Comparison of ENCODE assay signal across 23 cellular contexts in the genomic region with DNA sequence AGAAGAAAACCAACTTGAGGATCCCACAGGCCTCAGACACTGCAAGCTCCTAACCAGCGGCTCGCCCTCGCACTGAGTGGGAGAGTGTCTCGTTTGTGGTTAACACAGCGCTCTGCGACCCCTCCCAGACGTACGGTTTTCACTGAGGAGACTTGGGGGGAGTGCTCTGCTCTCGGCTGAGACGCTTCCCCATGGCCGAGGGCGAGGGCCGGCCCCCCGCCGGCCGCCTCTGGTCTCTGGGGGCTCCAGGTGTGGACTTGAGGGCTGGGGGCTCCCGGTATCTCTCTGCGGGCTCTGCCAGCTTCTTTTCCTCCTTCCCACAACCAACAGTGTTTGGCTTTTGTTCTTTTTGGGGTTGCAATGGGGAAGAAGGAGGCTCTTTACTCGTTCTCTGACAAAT.
DNase-seq lines count a peak whose midpoint lies in the region; ATAC-seq and TF ChIP-seq lines count a peak whose summit lies in the region.
"Had no signal": no experiment of that assay in that cellular context is flagged by ENCODE, and none has a peak within 500 bp of the region (broad histone marks: within the 10 kb centered on the region; RNA-seq: fewer than 3 reads in every experiment).

No MANE protein-coding gene starts in this region.

- POLR2A ChIA-PET in activated CD8-positive, alpha-beta T cell treated with anti-CD3 and anti-CD28 coated beads for 36 hours (lab: Charles Lee), result interaction anchor here (0.5 kb wide), 1 partner anchor 93 kb away, joined by 3 read pairs; no protein-coding TSS in a partner anchor
- POLR2A ChIA-PET in activated CD8-positive, alpha-beta T cell treated with anti-CD3 and anti-CD28 coated beads, Interleukin-2, amount 10 ng/mL, durations not matched to agents 7 days and 5 days (lab: Charles Lee), result no interaction called here

- H3K79me2 ChIP-seq in DND-41 (ENCODE audit: insufficient read depth, low read length), result no peaks in the 10 kb centered on the region

- peaks cover 50% of the 10 kb centered on the region for H3K36me3 Mint-ChIP-seq in activated CD8-positive, alpha-beta T cell treated with anti-CD3 and anti-CD28 coated beads for 36 hours (ENCODE audit: low read depth)
- peaks cover 65% of the 10 kb centered on the region for H3K36me3 Mint-ChIP-seq in activated CD8-positive, alpha-beta T cell treated with anti-CD3 and anti-CD28 coated beads, Interleukin-2, amount 10 ng/mL, durations not matched to agents 7 days and 5 days (ENCODE audit: low read depth)

- no peak for DNase-seq in activated CD8-positive, alpha-beta T cell treated with anti-CD3 and anti-CD28 coated beads for 36 hours
- DNase-seq in activated CD8-positive, alpha-beta T cell treated with anti-CD3 and anti-CD28 coated beads, Interleukin-2, amount 10 ng/mL, durations not matched to agents 7 days and 5 days, result no peak
- DNase-seq in DND-41, result no peak
- peak; percentile 29 for DNase-seq in esophagus muscularis mucosa (ENCODE audit: extremely low spot score)
- no peak for DNase-seq in psoas muscle
- DNase-seq in cardiac septum (ENCODE audit: low spot score), result no peak
- DNase-seq: 8988T; ACHN; CD4-positive, CD25-positive, alpha-beta regulatory T cell; H7; KG1; MG63; NCI-H1105 treated with DMSO at 0.1 percent for 48 hours; NCI-H146; NCI-H2029; NCI-H446; NCI-H524 treated with DMSO at 0.1 percent for 48 hours; NCI-H774; SIG-M5 had no signal

- H3K4me3 ChIP-seq in DND-41 (ENCODE audit: low read depth in 1 of 2, low read length in 2 of 2), result no peak overlapping the region
- H3K4me3 ChIP-seq in esophagus muscularis mucosa, result no peak overlapping the region
- H3K4me3 ChIP-seq in psoas muscle, result no peak overlapping the region
- H3K4me3 ChIP-seq: BLaER1, GM23248, MG63 had no signal

- H3K4me1 ChIP-seq in DND-41 (ENCODE audit: insufficient read depth, low read length) (0 out of 2 replicates have a peak, but pooled peaks cover 2% of the 10 kb centered on the region), esophagus muscularis mucosa (peaks cover 0 to 11% (median 3%) of the 10 kb centered on the region in 4 donors), psoas muscle (peaks cover 10% of the 10 kb centered on the region)

- intact Hi-C loops in activated CD8-positive, alpha-beta T cell treated with anti-CD3 and anti-CD28 coated beads for 36 hours (cut with micrococcal nuclease), result no loop called here
- intact Hi-C loops in esophagus muscularis mucosa (cut with DNase I) (no loop called here), psoas muscle (cut with DNase I) (no loop called here), cardiac septum (cut with DNase I) (loop anchor here (10.0 kb wide), 1 partner anchor 122 kb away; a partner anchor contains a TSS)

- no peak overlapping the region for H2AFZ ChIP-seq in DND-41 (ENCODE audit: low read depth, low read length)
- H2AFZ ChIP-seq: GM23248 had no signal

- H3K27me3 Mint-ChIP-seq in activated CD8-positive, alpha-beta T cell treated with anti-CD3 and anti-CD28 coated beads for 36 hours, result no peaks in the 10 kb centered on the region
- no peaks in the 10 kb centered on the region for H3K27me3 Mint-ChIP-seq in activated CD8-positive, alpha-beta T cell treated with anti-CD3 and anti-CD28 coated beads, Interleukin-2, amount 10 ng/mL, durations not matched to agents 7 days and 5 days (ENCODE audit: low read depth)
- H3K27me3 Mint-ChIP-seq: CD4-positive, CD25-positive, alpha-beta regulatory T cell had no signal

- peaks cover 93% of the 10 kb centered on the region for H3K36me3 ChIP-seq in DND-41 (ENCODE audit: insufficient read depth, low read length)
- H3K36me3 ChIP-seq in esophagus muscularis mucosa, result peaks cover 63 to 97% (median 83%) of the 10 kb centered on the region in 4 donors
- peaks cover 4 to 96% of the 10 kb centered on the region in 2 donors for H3K36me3 ChIP-seq in psoas muscle (ENCODE audit: insufficient read depth in 1 of 2, low read depth in 1 of 2)

- no peak overlapping the region for H3K4me2 ChIP-seq in DND-41 (ENCODE audit: insufficient read depth, low read length)
- H3K4me2 ChIP-seq: BLaER1 had no signal

- TF ChIP-seq CTCF in activated CD8-positive, alpha-beta T cell treated with anti-CD3 and anti-CD28 coated beads for 36 hours (IDR thresholded peaks at IDR 0.05), result no peak
- no peak for TF ChIP-seq CTCF in DND-41 (IDR thresholded peaks at IDR 0.05; ENCODE audit: borderline replicate concordance, extremely low read depth, low read length, poor library complexity, severe bottlenecking)
- no peak for TF ChIP-seq CTCF in esophagus muscularis mucosa (IDR thresholded peaks at IDR 0.05)
- TF ChIP-seq CTCF in psoas muscle (IDR thresholded peaks at IDR 0.05), result no peak

- H3K9me3 ChIP-seq in DND-41 (ENCODE audit: insufficient read depth, low read length, severe bottlenecking) (no peaks in the 10 kb centered on the region), esophagus muscularis mucosa (no peaks in the 10 kb centered on the region), psoas muscle (no peaks in the 10 kb centered on the region)
- H3K9me3 ChIP-seq: BLaER1, MG63 had no signal

- CTCF ChIA-PET in activated CD8-positive, alpha-beta T cell treated with anti-CD3 and anti-CD28 coated beads for 36 hours (lab: Charles Lee), result no interaction called here
- CTCF ChIA-PET in activated CD8-positive, alpha-beta T cell treated with anti-CD3 and anti-CD28 coated beads, Interleukin-2, amount 10 ng/mL, durations not matched to agents 7 days and 5 days (lab: Charles Lee), result no interaction called here

- WGBS in esophagus muscularis mucosa, result 92% methylated on average over 15 of the region's 19 CpGs
- WGBS in psoas muscle, 3 donors, result 89 to 95% (median 91%) methylated on average over 19 of the region's 19 CpGs

- no peak for TF ChIP-seq POLR2A in esophagus muscularis mucosa (IDR thresholded peaks at IDR 0.05; ENCODE audit: low read depth)

- no peak overlapping the region for H3K4me3 Mint-ChIP-seq in activated CD8-positive, alpha-beta T cell treated with anti-CD3 and anti-CD28 coated beads for 36 hours
- H3K4me3 Mint-ChIP-seq in activated CD8-positive, alpha-beta T cell treated with anti-CD3 and anti-CD28 coated beads, Interleukin-2, amount 10 ng/mL, durations not matched to agents 7 days and 5 days, result no peak overlapping the region
- H3K4me3 Mint-ChIP-seq: CD4-positive, CD25-positive, alpha-beta regulatory T cell had no signal

- peak overlapping the region; percentile 18 for H3K27ac Mint-ChIP-seq in activated CD8-positive, alpha-beta T cell treated with anti-CD3 and anti-CD28 coated beads for 36 hours
- H3K27ac Mint-ChIP-seq in activated CD8-positive, alpha-beta T cell treated with anti-CD3 and anti-CD28 coated beads, Interleukin-2, amount 10 ng/mL, durations not matched to agents 7 days and 5 days, result no peak overlapping the region
- H3K27ac Mint-ChIP-seq: CD4-positive, CD25-positive, alpha-beta regulatory T cell had no signal

- ATAC-seq in activated CD8-positive, alpha-beta T cell treated with anti-CD3 and anti-CD28 coated beads for 36 hours, result no peak
- no peak for ATAC-seq in activated CD8-positive, alpha-beta T cell treated with anti-CD3 and anti-CD28 coated beads, Interleukin-2, amount 10 ng/mL, durations not matched to agents 7 days and 5 days
- ATAC-seq in DND-41 (ENCODE audit: insufficient read depth, low read depth) (0 out of 3 replicates have a peak, but pooled peaks have one; percentile 34), psoas muscle (no peak), HG03439 (IDR thresholded peaks at IDR 0.05; ENCODE audit: unreplicated experiment) (no peak), HG02885 (IDR thresholded peaks at IDR 0.05; ENCODE audit: poor library complexity, unreplicated experiment) (no peak)

- H3K9ac ChIP-seq in DND-41 (ENCODE audit: low read depth, low read length), result no peak overlapping the region
- H3K9ac ChIP-seq: BLaER1, GM23248 had no signal

- H3K4me1 Mint-ChIP-seq in activated CD8-positive, alpha-beta T cell treated with anti-CD3 and anti-CD28 coated beads for 36 hours (ENCODE audit: low read depth), result no peaks in the 10 kb centered on the region
- no peaks in the 10 kb centered on the region for H3K4me1 Mint-ChIP-seq in activated CD8-positive, alpha-beta T cell treated with anti-CD3 and anti-CD28 coated beads, Interleukin-2, amount 10 ng/mL, durations not matched to agents 7 days and 5 days (ENCODE audit: low read depth)
- H3K4me1 Mint-ChIP-seq: CD4-positive, CD25-positive, alpha-beta regulatory T cell had no signal

- no peaks in the 10 kb centered on the region for H3K9me3 Mint-ChIP-seq in activated CD8-positive, alpha-beta T cell treated with anti-CD3 and anti-CD28 coated beads for 36 hours
- no peaks in the 10 kb centered on the region for H3K9me3 Mint-ChIP-seq in activated CD8-positive, alpha-beta T cell treated with anti-CD3 and anti-CD28 coated beads, Interleukin-2, amount 10 ng/mL, durations not matched to agents 7 days and 5 days (ENCODE audit: insufficient read depth)
- H3K9me3 Mint-ChIP-seq: CD4-positive, CD25-positive, alpha-beta regulatory T cell had no signal

- TF ChIP-seq EP300 in esophagus muscularis mucosa (IDR thresholded peaks at IDR 0.05), result no peak

- no peak overlapping the region for H3K27ac ChIP-seq in DND-41 (ENCODE audit: low read length)
- no peak overlapping the region for H3K27ac ChIP-seq in esophagus muscularis mucosa (replicated peaks in 1 of 4)
- peak overlapping the region; percentile 32 for H3K27ac ChIP-seq in psoas muscle
- H3K27ac ChIP-seq: BLaER1, GM23248 had no signal

- H3K27me3 ChIP-seq in DND-41 (ENCODE audit: insufficient read depth, low read length, poor library complexity), result no peaks in the 10 kb centered on the region
- no peaks in the 10 kb centered on the region for H3K27me3 ChIP-seq in esophagus muscularis mucosa
- H3K27me3 ChIP-seq in psoas muscle (ENCODE audit: insufficient read depth in 3 of 3, low read length in 2 of 3), result no peaks in the 10 kb centered on the region
- H3K27me3 ChIP-seq: BLaER1, MG63 had no signal

- peaks cover 2% of the 10 kb centered on the region for H4K20me1 ChIP-seq in DND-41 (ENCODE audit: insufficient read depth, low read length)
